14 cellular contexts compared by ENCODE assay signal in genomic region chr1:109639063-109639840, GRCh38. TPM values are rescaled to one million over a fixed set of nuclear protein-coding genes. Genes with fewer than 3 reads are reported as not detected.
DNase-seq lines count a peak whose midpoint lies in the region; ATAC-seq and TF ChIP-seq lines count a peak whose summit lies in the region.
"Had no signal": no experiment of that assay in that cellular context is flagged by ENCODE, and none has a peak within 500 bp of the region (broad histone marks: within the 10 kb centered on the region; RNA-seq: fewer than 3 reads in every experiment).

No MANE protein-coding gene starts in this region.

- H3K27me3 ChIP-seq in right cardiac atrium (ENCODE audit: control insufficient read depth, insufficient read depth): no peaks in the 10 kb centered on the region
- H3K27me3 ChIP-seq in vagina: no peaks in the 10 kb centered on the region

- peaks cover 2% of the 10 kb centered on the region for H3K4me1 ChIP-seq in right cardiac atrium (ENCODE audit: control insufficient read depth, insufficient read depth, low read length)
- peaks cover 39% of the 10 kb centered on the region for H3K4me1 ChIP-seq in vagina

- TF ChIP-seq POLR2A in vagina (IDR thresholded peaks at IDR 0.05): no peak

- H3K36me3 Mint-ChIP-seq in brain: no peaks in the 10 kb centered on the region

- 86% methylated on average over 9 of the region's 9 CpGs for WGBS in right cardiac atrium

- no peak overlapping the region for H3K4me3 Mint-ChIP-seq in brain

- H3K9me3 Mint-ChIP-seq in brain: peaks cover 0 to 4% (median 0%) of the 10 kb centered on the region in 5 experiments

- peaks cover 12% of the 10 kb centered on the region for H3K27me3 Mint-ChIP-seq in brain

- no peak for ATAC-seq in right cardiac atrium
- ATAC-seq in left ventricle myocardium superior: no peak
- no peak for ATAC-seq in GM21528 (IDR thresholded peaks at IDR 0.05; ENCODE audit: low FRiP score, unreplicated experiment)

- peaks cover 51% of the 10 kb centered on the region for H3K4me1 Mint-ChIP-seq in brain

- intact Hi-C loops in right cardiac atrium (cut with DNase I) (loop anchor here in 2 of 4 donors (5.0 to 10.0 kb wide), 2 partner anchors 343 to 346 kb away; partner anchors contain the start of gene AHCYL1 (in 2 of the 2)), left ventricle myocardium superior (cut with micrococcal nuclease) (no loop called here), vagina (cut with DNase I) (loop anchor here (10.0 kb wide), 1 partner anchor 346 kb away; the partner anchor contains the start of gene AHCYL1)

- H3K36me3 ChIP-seq in vagina: no peaks in the 10 kb centered on the region

- no peaks in the 10 kb centered on the region for H3K9me3 ChIP-seq in right cardiac atrium (ENCODE audit: control insufficient read depth, low read length)
- no peaks in the 10 kb centered on the region for H3K9me3 ChIP-seq in vagina
- H3K9me3 ChIP-seq: A549 had no signal

- peak in 2 of 3 donors; percentile 10 to 16 for DNase-seq in right cardiac atrium
- DNase-seq in left ventricle myocardium superior: no peak
- peak; percentile 45 for DNase-seq in islet precursor cell
- peak; percentile 83 to 95 for DNase-seq in vagina (ENCODE audit: extremely low spot score in 2 of 2)
- DNase-seq in stimulated activated CD8-positive, alpha-beta memory T cell treated with anti-CD3 and anti-CD28 coated beads, Interleukin-4, amount 100 ng/mL, for 48 hours: no peak
- no peak for DNase-seq in NCI-H1436 treated with DMSO at 0.1 percent for 48 hours (lab: John Stamatoyannopoulos, UW)
- DNase-seq: SIG-M5 had no signal

- H3K4me3 ChIP-seq in right cardiac atrium (ENCODE audit: low read length) (no peak overlapping the region), vagina (no peak overlapping the region)
- H3K4me3 ChIP-seq: A549 had no signal

- H3K27ac Mint-ChIP-seq in brain: peak overlapping the region in 3 of 5 experiments; percentile 46 to 72 (median 62)

- TF ChIP-seq CTCF in brain (conservative IDR thresholded peaks at IDR 0.05) (no peak), vagina (IDR thresholded peaks at IDR 0.05) (no peak)

- H3K27ac ChIP-seq in right cardiac atrium (ENCODE audit: low read length) (no peak overlapping the region), vagina (no peak overlapping the region)
- H3K27ac ChIP-seq: A549, C4-2B, HL-60 had no signal

RNA-seq across cellular contexts. Expression of gene GSTM4, which starts 16.6 kb away (rescaled TPM):
- total RNA-seq in right cardiac atrium (10 to 100 TPM; 31.2 to 57.8 (median 39.4) TPM), left ventricle myocardium superior (46.5 TPM), vagina (36.1 TPM)
- polyA plus RNA-seq in right cardiac atrium (47.9 TPM), brain (ENCODE audit: insufficient read depth, low read depth, low replicate concordance) (65.2 TPM)

RNA-seq across cellular contexts. Expression of gene AMPD2, which starts 19.6 kb away (rescaled TPM):
- total RNA-seq in right cardiac atrium (10 to 100 TPM; 18.8 to 26.1 (median 23.4) TPM), left ventricle myocardium superior (11.0 TPM), vagina (38.5 TPM)
- polyA plus RNA-seq in right cardiac atrium (8.4 TPM), brain (ENCODE audit: insufficient read depth, low read depth, low replicate concordance) (140 TPM)

RNA-seq across cellular contexts. Expression of gene GNAT2, which starts 19.8 kb away (rescaled TPM):
- not detected for total RNA-seq in right cardiac atrium
- not detected for polyA plus RNA-seq in right cardiac atrium
- not detected for total RNA-seq in left ventricle myocardium superior
- polyA plus RNA-seq in brain (ENCODE audit: insufficient read depth, low read depth, low replicate concordance): not detected
- total RNA-seq in vagina: not detected
- total RNA-seq: MCF 10A, RPMI7951 had no signal

RNA-seq across cellular contexts. Expression of gene GSTM2, which starts 28.6 kb away (rescaled TPM):
- total RNA-seq in right cardiac atrium (10 to 100 TPM; 50.3 to 92.8 (median 72.6) TPM), left ventricle myocardium superior (83.6 TPM), vagina (130 TPM)
- polyA plus RNA-seq in right cardiac atrium (99.5 TPM), brain (ENCODE audit: insufficient read depth, low read depth, low replicate concordance) (63.2 TPM)

RNA-seq across cellular contexts. Expression of gene GSTM1, which starts 48.4 kb away (rescaled TPM):
- total RNA-seq in right cardiac atrium: 10 to 100 TPM in 1 of 4 donors, not detected in 3; 31.1 TPM
- 38.9 TPM for polyA plus RNA-seq in right cardiac atrium
- not detected for total RNA-seq in left ventricle myocardium superior
- not detected for polyA plus RNA-seq in brain (ENCODE audit: insufficient read depth, low read depth, low replicate concordance)
- 156 TPM for total RNA-seq in vagina
- total RNA-seq: MCF 10A had no signal
- polyA plus RNA-seq: A549 had no signal

Comparison
In these comparisons a context has a peak if more than half of its experiments do, and no peak if none do; other contexts are left out.
1. DNase-seq: peak in right cardiac atrium (2 of 3), islet precursor cell (single experiment) and vagina (2 of 2); none in left ventricle myocardium superior (single experiment), stimulated activated CD8-positive, alpha-beta memory T cell treated with anti-CD3 and anti-CD28 coated beads, Interleukin-4, amount 100 ng/mL, for 48 hours (single experiment) and NCI-H1436 treated with DMSO at 0.1 percent for 48 hours (single experiment).